In the genomic region with DNA sequence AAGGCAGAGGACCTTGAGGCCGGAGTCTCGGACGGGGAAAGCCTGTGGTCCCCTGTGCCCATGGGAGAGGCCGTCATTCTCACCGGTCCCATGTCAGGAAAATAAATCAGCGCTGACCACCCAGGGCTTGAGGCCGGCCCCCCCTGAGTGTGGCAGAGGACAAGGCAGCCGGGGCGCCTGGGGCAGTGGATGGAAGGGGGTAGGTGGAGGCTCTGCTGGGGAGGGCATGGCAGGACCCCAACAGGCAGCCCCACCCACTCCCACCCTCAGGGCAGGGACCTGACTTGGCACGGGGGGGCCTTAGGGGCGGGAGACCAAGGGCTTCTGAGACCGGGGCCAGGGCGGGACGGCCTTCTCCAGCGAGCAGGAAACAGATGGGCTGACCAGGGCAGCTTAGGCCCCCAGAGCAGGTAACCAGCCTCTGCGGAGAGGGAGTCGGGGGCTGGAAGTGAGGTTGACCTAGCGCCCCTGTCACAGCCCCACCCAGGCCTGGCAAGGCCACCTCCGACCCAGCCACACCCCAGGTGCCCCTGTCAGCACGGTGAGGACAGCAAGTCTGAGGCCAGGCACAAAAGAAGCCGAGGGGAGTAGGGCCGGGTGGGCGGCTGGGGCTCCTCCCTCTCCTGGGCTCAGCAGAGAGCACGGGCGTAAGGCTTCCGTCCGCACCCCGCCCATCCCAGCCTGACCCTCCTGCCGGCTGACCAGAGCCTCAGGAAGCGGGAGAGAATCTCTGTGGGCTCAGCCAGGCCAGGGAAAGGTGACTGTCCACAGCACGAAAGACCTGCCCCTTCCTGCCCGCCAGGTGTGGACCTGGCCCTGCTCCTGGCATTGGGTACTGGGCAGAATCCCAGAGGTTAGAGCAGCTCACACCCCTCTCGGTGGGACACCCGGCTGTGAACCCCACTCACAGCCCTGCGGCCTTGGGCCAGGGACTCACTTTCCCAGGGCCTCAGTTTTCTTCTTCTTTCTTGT, we compare ENCODE assay signal across 12 cellular contexts.
A peak's percentile ranks its signal among the peaks of the same experiment; 100 is the strongest.
DNase-seq lines count a peak whose midpoint lies in the region; ATAC-seq, FAIRE-seq and TF ChIP-seq lines count a peak whose summit lies in the region.
"Had no signal": no experiment of that assay in that cellular context is flagged by ENCODE, and none has a peak within 500 bp of the region (broad histone marks: within the 10 kb centered on the region; RNA-seq: fewer than 3 reads in every experiment).

No MANE protein-coding gene starts in this region.

- no peak overlapping the region for H3K4me3 ChIP-seq in colonic mucosa
- no peak overlapping the region for H3K4me3 ChIP-seq in mucosa of descending colon

- no peak for TF ChIP-seq POLR2A in H54 (IDR thresholded peaks at IDR 0.05; ENCODE audit: low read depth, low read length)

- DNase-seq in stimulated activated naive CD8-positive, alpha-beta T cell treated with anti-CD3 and anti-CD28 coated beads, Interleukin-15, amount 100 ng/mL, for 72 hours: peak in 1 of 2 donors; percentile 8
- DNase-seq in stimulated activated naive CD8-positive, alpha-beta T cell treated with anti-CD3 and anti-CD28 coated beads, Interleukin-15, Interleukin-2, amounts not matched to agents 100 U/mL and 50 U/mL, for 24 hours: no peak
- DNase-seq in colonic mucosa: peak; percentile 16
- DNase-seq in mucosa of descending colon: peak in 2 of 3 donors; percentile 28 to 46
- no peak for DNase-seq in NCI-H774 (lab: John Stamatoyannopoulos, UW)
- DNase-seq in H54 (ENCODE audit: insufficient read length, low spot score): no peak
- DNase-seq in DMS153 treated with DMSO at 0.1 percent for 48 hours (lab: John Stamatoyannopoulos, UW; ENCODE audit: unreplicated experiment): no peak
- DNase-seq in NCI-H526 treated with DMSO at 0.1 percent for 48 hours (lab: John Stamatoyannopoulos, UW): no peak
- DNase-seq: effector CD4-positive, alpha-beta T cell; MV-4-11; stimulated activated CD4-positive, alpha-beta T cell treated with anti-CD3 and anti-CD28 coated beads, Interleukin-2, amount 100 ng/mL, for 24 hours had no signal

- no peak overlapping the region for H3K27ac Mint-ChIP-seq in stimulated activated naive CD8-positive, alpha-beta T cell treated with anti-CD3 and anti-CD28 coated beads, Interleukin-15, amount 100 ng/mL, for 72 hours

- ATAC-seq in stimulated activated naive CD8-positive, alpha-beta T cell treated with anti-CD3 and anti-CD28 coated beads, Interleukin-15, amount 100 ng/mL, for 72 hours: peak; percentile 24
- ATAC-seq in stimulated activated naive CD8-positive, alpha-beta T cell treated with anti-CD3 and anti-CD28 coated beads, Interleukin-15, Interleukin-2, amounts not matched to agents 100 U/mL and 50 U/mL, for 24 hours: no peak
- ATAC-seq in mucosa of descending colon: no peak

- H3K27me3 ChIP-seq in colonic mucosa: no peaks in the 10 kb centered on the region

- no peak overlapping the region for H3K4me3 Mint-ChIP-seq in stimulated activated naive CD8-positive, alpha-beta T cell treated with anti-CD3 and anti-CD28 coated beads, Interleukin-15, amount 100 ng/mL, for 72 hours

- H3K27ac ChIP-seq in colonic mucosa: no peak overlapping the region
- H3K27ac ChIP-seq: C4-2B had no signal

- no peak for FAIRE-seq in H54 (lab: Jason Lieb, UNC)

- peaks cover 50% of the 10 kb centered on the region for H3K4me1 Mint-ChIP-seq in stimulated activated naive CD8-positive, alpha-beta T cell treated with anti-CD3 and anti-CD28 coated beads, Interleukin-15, amount 100 ng/mL, for 72 hours

- H3K9ac ChIP-seq in colonic mucosa (ENCODE audit: low read depth in 2 of 2, low read length in 2 of 2): no peak overlapping the region

- no peaks in the 10 kb centered on the region for H3K9me3 Mint-ChIP-seq in stimulated activated naive CD8-positive, alpha-beta T cell treated with anti-CD3 and anti-CD28 coated beads, Interleukin-15, amount 100 ng/mL, for 72 hours

- H3K9me3 ChIP-seq in colonic mucosa (no peaks in the 10 kb centered on the region), mucosa of descending colon (no peaks in the 10 kb centered on the region)

- no peaks in the 10 kb centered on the region for H3K27me3 Mint-ChIP-seq in stimulated activated naive CD8-positive, alpha-beta T cell treated with anti-CD3 and anti-CD28 coated beads, Interleukin-15, amount 100 ng/mL, for 72 hours

- H3K36me3 ChIP-seq in colonic mucosa (no peaks in the 10 kb centered on the region), mucosa of descending colon (ENCODE audit: low read depth) (no peaks in the 10 kb centered on the region)

- H3K4me1 ChIP-seq in colonic mucosa (peaks cover 6% of the 10 kb centered on the region), mucosa of descending colon (ENCODE audit: low read depth) (peaks cover 19% of the 10 kb centered on the region)

- TF ChIP-seq CTCF in colonic mucosa (IDR thresholded peaks at IDR 0.05) (no peak), mucosa of descending colon (IDR thresholded peaks at IDR 0.05) (no peak)

- intact Hi-C loops in colonic mucosa (cut with DNase I): no loop called here
- intact Hi-C loops in mucosa of descending colon (cut with DNase I, micrococcal nuclease): no loop called here

Comparison
In these comparisons a context has a peak if more than half of its experiments do, and no peak if none do; other contexts are left out.
1. DNase-seq: peak in colonic mucosa (single experiment) and mucosa of descending colon (2 of 3); none in stimulated activated naive CD8-positive, alpha-beta T cell treated with anti-CD3 and anti-CD28 coated beads, Interleukin-15, Interleukin-2, amounts not matched to agents 100 U/mL and 50 U/mL, for 24 hours (single experiment), NCI-H774 (single experiment), H54 (single experiment), DMS153 treated with DMSO at 0.1 percent for 48 hours (single experiment) and NCI-H526 treated with DMSO at 0.1 percent for 48 hours (single experiment).